ENCODE assay signal across 20 cellular contexts in the genomic region with DNA sequence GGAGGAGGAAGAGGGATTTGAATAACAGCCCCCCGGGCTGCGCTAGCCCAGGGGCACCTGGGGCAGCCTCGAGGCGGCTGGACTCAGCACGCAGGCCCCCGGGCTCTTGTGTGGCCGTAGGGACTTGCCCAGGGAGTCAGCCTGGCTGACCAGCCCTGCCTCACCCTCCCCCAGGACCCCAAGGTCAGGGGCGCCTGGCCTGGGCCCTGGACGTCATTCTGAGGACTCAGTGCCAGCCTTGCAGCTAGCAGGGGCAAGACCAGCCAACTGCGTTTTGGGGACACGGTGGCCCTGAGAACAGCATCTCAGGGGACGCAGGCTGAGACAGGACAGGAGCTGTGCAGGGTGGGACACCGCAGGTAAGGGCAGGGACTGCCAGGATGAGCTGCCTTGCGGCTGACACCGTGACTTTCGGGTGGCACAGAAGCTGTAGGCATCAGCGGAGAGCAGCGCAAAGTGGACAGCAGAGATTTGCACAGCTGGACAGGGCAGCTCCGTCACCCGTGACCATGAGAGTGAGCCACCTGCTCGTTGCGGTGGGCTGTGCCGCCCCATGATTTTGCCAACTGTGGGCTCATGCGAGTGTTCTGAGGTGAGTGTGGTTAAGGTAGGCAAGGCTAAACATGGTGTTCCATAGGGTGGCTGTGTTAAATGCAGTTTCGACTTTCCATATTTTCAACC. TPM values are rescaled to one million over a fixed set of nuclear protein-coding genes. Genes with fewer than 3 reads are reported as not detected.
A peak's percentile ranks its signal among the peaks of the same experiment; 100 is the strongest.
DNase-seq lines count a peak whose midpoint lies in the region; ATAC-seq, FAIRE-seq and TF ChIP-seq lines count a peak whose summit lies in the region.
"Had no signal": no experiment of that assay in that cellular context is flagged by ENCODE, and none has a peak within 500 bp of the region (broad histone marks: within the 10 kb centered on the region; RNA-seq: fewer than 3 reads in every experiment).

No MANE protein-coding gene starts in this region.

- H2AK5ac ChIP-seq in neuronal stem cell (ENCODE audit: low read depth, low read length): peak overlapping the region; percentile 2

- H3K9ac ChIP-seq in kidney (ENCODE audit: low read length in 2 of 2) (no peak overlapping the region), neuronal stem cell (ENCODE audit: low read depth, low read length, poor library complexity) (no peak overlapping the region)
- H3K9ac ChIP-seq: BLaER1, GM23248 had no signal

- H3K14ac ChIP-seq in neuronal stem cell (ENCODE audit: low read length): peak overlapping the region; percentile 63

- WGBS in neuronal stem cell (ENCODE audit: extremely low coverage in 2 of 2, insufficient read length in 2 of 2, insufficient replicate concordance in 1 of 2), 2 donors: no CpG with 5 or more reads among the region's 25 CpGs

- peaks cover 0 to 20% (median 0%) of the 10 kb centered on the region in 3 experiments for H3K27me3 ChIP-seq in neuronal stem cell (ENCODE audit: control insufficient read depth in 3 of 3, insufficient read depth in 3 of 3, low read depth in 1 of 3, low read length in 3 of 3)
- H3K27me3 ChIP-seq: BLaER1 had no signal

- FAIRE-seq in kidney (lab: Jason Lieb, UNC): no peak
- FAIRE-seq: A549, GM12878, GM18507, H54 had no signal

- no peak overlapping the region for H3K27ac ChIP-seq in kidney (ENCODE audit: low read depth in 2 of 2, low read length in 2 of 2)
- no peak overlapping the region for H3K27ac ChIP-seq in neuronal stem cell (replicated peaks; ENCODE audit: low read length)
- H3K27ac ChIP-seq: A549, BLaER1, GM23248 had no signal

- H2BK120ac ChIP-seq in neuronal stem cell (ENCODE audit: low read depth, low read length): no peak overlapping the region

- no peak overlapping the region for H2BK12ac ChIP-seq in neuronal stem cell (ENCODE audit: low read length)

- H3K18ac ChIP-seq in neuronal stem cell (ENCODE audit: low read length): peak overlapping the region; percentile 84

- H3K9me3 ChIP-seq in kidney (ENCODE audit: control insufficient read depth in 1 of 2, low read length in 2 of 2) (peaks cover 8 to 9% of the 10 kb centered on the region in 2 donors), neuronal stem cell (replicated peaks in 1 of 2; ENCODE audit: control insufficient read depth in 2 of 2, insufficient read depth in 1 of 2, low read depth in 1 of 2, low read length in 2 of 2) (peaks cover 6 to 8% of the 10 kb centered on the region in 2 donors)
- H3K9me3 ChIP-seq: Caco-2 had no signal

- DNase-seq in AG08396 (ENCODE audit: low spot score) (peak; percentile 2), AG20443 (ENCODE audit: low spot score) (peak; percentile 6), kidney (peak; percentile 33), neuronal stem cell (ENCODE audit: low spot score) (no peak), Right ventricle myocardium superior (no peak), hepatic stellate cell (ENCODE audit: low spot score) (no peak)
- DNase-seq: AML-193; Caco-2; CD8-positive, alpha-beta memory T cell; DMS 273 treated with DMSO at 0.1 percent for 48 hours; DMS79; GM23248 had no signal

- intact Hi-C loops in kidney (cut with DNase I): no loop called here
- intact Hi-C loops in Right ventricle myocardium superior (cut with DNase I): no loop called here

- H3K4ac ChIP-seq in neuronal stem cell (ENCODE audit: low read length): no peak overlapping the region

- H3K4me1 ChIP-seq in kidney (ENCODE audit: control insufficient read depth in 1 of 2, insufficient read depth in 1 of 2, low read depth in 1 of 2, low read length in 2 of 2) (no peaks in the 10 kb centered on the region), neuronal stem cell (ENCODE audit: control insufficient read depth in 2 of 2, insufficient read depth in 1 of 2, low read depth in 1 of 2, low read length in 2 of 2) (peaks cover 0 to 7% of the 10 kb centered on the region in 2 donors)
- H3K4me1 ChIP-seq: A549, BLaER1, Caco-2 had no signal

- H3K36me3 ChIP-seq in kidney (ENCODE audit: control insufficient read depth in 1 of 2, insufficient read depth in 2 of 2, low read length in 2 of 2) (no peaks in the 10 kb centered on the region), neuronal stem cell (replicated peaks in 1 of 2; ENCODE audit: control insufficient read depth in 2 of 2, insufficient read depth in 2 of 2, low read length in 2 of 2) (no peaks in the 10 kb centered on the region)
- H3K36me3 ChIP-seq: BLaER1 had no signal

- no peak overlapping the region for H2BK15ac ChIP-seq in neuronal stem cell (ENCODE audit: low read length)

- H3K79me1 ChIP-seq in neuronal stem cell (ENCODE audit: low read depth, low read length): no peaks in the 10 kb centered on the region

- H4K8ac ChIP-seq in neuronal stem cell (ENCODE audit: low read depth, low read length): no peak overlapping the region

- no peak for TF ChIP-seq CTCF in kidney (IDR thresholded peaks at IDR 0.05; ENCODE audit: borderline replicate concordance, extremely low read depth, insufficient read depth)

- no peak overlapping the region for H2BK5ac ChIP-seq in neuronal stem cell (ENCODE audit: low read length)

- H4K91ac ChIP-seq in neuronal stem cell (ENCODE audit: low read depth, low read length, poor library complexity): no peak overlapping the region

- no peak overlapping the region for H2AFZ ChIP-seq in neuronal stem cell (ENCODE audit: low read length)
- H2AFZ ChIP-seq: GM23248 had no signal

- no peak overlapping the region for H3K4me2 ChIP-seq in neuronal stem cell (ENCODE audit: insufficient read depth, low read length, poor library complexity, severe bottlenecking)
- H3K4me2 ChIP-seq: A549, BLaER1 had no signal

- ATAC-seq in HG03280 (IDR thresholded peaks at IDR 0.05; ENCODE audit: unreplicated experiment) (no peak), Right ventricle myocardium superior (ENCODE audit: poor library complexity) (no peak), HG03354 (IDR thresholded peaks at IDR 0.05; ENCODE audit: poor library complexity, severe bottlenecking, unreplicated experiment) (no peak)
- ATAC-seq: A549, GM12878, HCT116 had no signal

- H3K4me3 ChIP-seq in kidney (ENCODE audit: low read length in 2 of 2) (no peak overlapping the region), neuronal stem cell (ENCODE audit: low read length in 2 of 2) (no peak overlapping the region)
- H3K4me3 ChIP-seq: A549, BLaER1, GM12878, GM23248 had no signal

- no peak overlapping the region for H3K23ac ChIP-seq in neuronal stem cell (ENCODE audit: low read depth, low read length, poor library complexity)

RNA-seq across cellular contexts. Expression of gene UBE3C, which starts 48.1 kb away (rescaled TPM):
- total RNA-seq in kidney: 58.5 TPM
- polyA plus RNA-seq in kidney (ENCODE audit: insufficient read depth, low read depth, low replicate concordance): 20.9 TPM
- polyA plus RNA-seq in neuronal stem cell (2013, experiment 1 of 2): 24.4 TPM
- polyA plus RNA-seq in neuronal stem cell (2013, experiment 2 of 2): 25.6 TPM
- 48.7 TPM for total RNA-seq in Right ventricle myocardium superior

Comparison
In these comparisons a context has a peak if more than half of its experiments do, and no peak if none do; other contexts are left out.
1. DNase-seq: peak in AG08396 (single experiment), AG20443 (single experiment) and kidney (single experiment); none in neuronal stem cell (single experiment), Right ventricle myocardium superior (single experiment) and hepatic stellate cell (single experiment).